ENCODE assay signal across 18 cellular contexts in the genomic region with DNA sequence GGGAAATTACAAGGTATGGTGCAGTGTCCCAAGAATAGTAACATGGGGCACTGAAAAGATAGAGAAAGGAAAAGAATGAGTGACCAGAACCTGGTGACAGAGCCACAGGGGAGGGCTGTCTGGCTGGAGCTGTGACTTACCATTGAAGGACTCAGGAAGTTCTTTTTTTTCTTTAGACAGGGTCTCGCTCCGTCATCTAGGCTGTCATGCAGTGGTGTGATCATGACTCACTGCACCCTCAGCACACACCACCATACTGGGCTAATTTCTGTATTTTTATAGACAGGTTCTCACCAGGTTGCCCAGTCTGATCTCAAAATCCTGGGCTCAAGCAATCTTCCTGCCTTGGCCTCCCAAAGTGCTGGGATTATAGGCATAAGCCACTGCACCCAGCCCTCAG. TPM values are rescaled to one million over a fixed set of nuclear protein-coding genes. Genes with fewer than 3 reads are reported as not detected.
DNase-seq lines count a peak whose midpoint lies in the region; ATAC-seq, FAIRE-seq and TF ChIP-seq lines count a peak whose summit lies in the region.
"Had no signal": no experiment of that assay in that cellular context is flagged by ENCODE, and none has a peak within 500 bp of the region (broad histone marks: within the 10 kb centered on the region; RNA-seq: fewer than 3 reads in every experiment).

No MANE protein-coding gene starts in this region.

- H3K27ac Mint-ChIP-seq in natural killer cell treated with Interleukin-12 subunit alpha and Interleukin-12 subunit beta and Interleukin-15 and Interleukin-18, amount 100 ng/mL, for 72 hours = peak overlapping the region in 1 of 2 donors; percentile 0
- H3K27ac Mint-ChIP-seq: activated naive CD4-positive, alpha-beta T cell treated with anti-CD3 and anti-CD28 coated beads, Interleukin-2, amount 50 U/mL, for 72 hours; nephron had no signal

- peak; percentile 90 to 96 for ATAC-seq in natural killer cell treated with Interleukin-12 subunit alpha and Interleukin-12 subunit beta and Interleukin-15 and Interleukin-18, amount 100 ng/mL, for 72 hours
- ATAC-seq in Right ventricle myocardium superior (ENCODE audit: poor library complexity) = no peak
- no peak for ATAC-seq in HG02981 (IDR thresholded peaks at IDR 0.05; ENCODE audit: unreplicated experiment)

- H3K9me3 Mint-ChIP-seq in natural killer cell treated with Interleukin-12 subunit alpha and Interleukin-12 subunit beta and Interleukin-15 and Interleukin-18, amount 100 ng/mL, for 72 hours = no peaks in the 10 kb centered on the region
- H3K9me3 Mint-ChIP-seq: activated naive CD4-positive, alpha-beta T cell treated with anti-CD3 and anti-CD28 coated beads, Interleukin-2, amount 50 U/mL, for 72 hours had no signal

- H3K4me1 Mint-ChIP-seq in natural killer cell treated with Interleukin-12 subunit alpha and Interleukin-12 subunit beta and Interleukin-15 and Interleukin-18, amount 100 ng/mL, for 72 hours (ENCODE audit: low read depth in 2 of 2) = peaks cover 8 to 10% of the 10 kb centered on the region in 2 donors
- H3K4me1 Mint-ChIP-seq: nephron had no signal

- DNase-seq in HT1080 (ENCODE audit: low read depth) = peak; percentile 95
- peak; percentile 62 for DNase-seq in RKO (ENCODE audit: low spot score)
- DNase-seq in epithelial cell of esophagus (ENCODE audit: low read depth) = peak; percentile 82
- no peak for DNase-seq in natural killer cell treated with Interleukin-12 subunit alpha and Interleukin-12 subunit beta and Interleukin-15 and Interleukin-18, amount 100 ng/mL, for 72 hours (ENCODE audit: low spot score)
- no peak for DNase-seq in central memory CD4-positive, alpha-beta T cell
- DNase-seq in Right ventricle myocardium superior = no peak
- DNase-seq in H54 (ENCODE audit: insufficient read length, low spot score) = no peak
- DNase-seq: activated CD4-positive, CD25-positive, alpha-beta regulatory T cell; hypothalamus; left ventricle myocardium inferior; NCI-H82; stimulated activated CD4-positive, alpha-beta T cell treated with anti-CD3 and anti-CD28 coated beads, Interleukin-1b, Interleukin-23, amount 100 ng/mL, for 48 hours; thyroid gland had no signal

- H3K36me3 Mint-ChIP-seq in natural killer cell treated with Interleukin-12 subunit alpha and Interleukin-12 subunit beta and Interleukin-15 and Interleukin-18, amount 100 ng/mL, for 72 hours = no peaks in the 10 kb centered on the region
- H3K36me3 Mint-ChIP-seq: activated naive CD4-positive, alpha-beta T cell treated with anti-CD3 and anti-CD28 coated beads, Interleukin-2, amount 50 U/mL, for 72 hours had no signal

- no peak overlapping the region for H3K4me3 ChIP-seq in epithelial cell of esophagus (ENCODE audit: low read length)
- H3K4me3 ChIP-seq: left ventricle myocardium inferior, thyroid gland had no signal

- no peak overlapping the region for H3K4me3 Mint-ChIP-seq in natural killer cell treated with Interleukin-12 subunit alpha and Interleukin-12 subunit beta and Interleukin-15 and Interleukin-18, amount 100 ng/mL, for 72 hours
- H3K4me3 Mint-ChIP-seq: nephron had no signal

- peaks cover 7 to 23% of the 10 kb centered on the region in 2 donors for H3K27me3 Mint-ChIP-seq in natural killer cell treated with Interleukin-12 subunit alpha and Interleukin-12 subunit beta and Interleukin-15 and Interleukin-18, amount 100 ng/mL, for 72 hours

- FAIRE-seq in H54 (lab: Jason Lieb, UNC) = no peak

- no peak for TF ChIP-seq CTCF in epithelial cell of esophagus (IDR thresholded peaks at IDR 0.05; ENCODE audit: insufficient read depth, low read depth, low read length, missing control alignments)

- TF ChIP-seq POLR2A in H54 (IDR thresholded peaks at IDR 0.05; ENCODE audit: low read depth, low read length) = no peak

- intact Hi-C loops in Right ventricle myocardium superior (cut with DNase I) = no loop called here

RNA-seq across cellular contexts. Expression of gene CPB2, which starts 8.8 kb away (rescaled TPM):
- 0.21 TPM in 1 of 2 replicates, not detected in the other for total RNA-seq in HT1080 (2014; rRNA removed; shearing (Covaris generic))
- polyA plus RNA-seq in HT1080 (2015; cell fraction: cytosol; rRNA removed) = 0.06 and 0.28 TPM in 2 replicates
- not detected in 2 replicates for polyA plus RNA-seq in HT1080 (2015; cell fraction: nucleus; rRNA removed)
- total RNA-seq in natural killer cell treated with Interleukin-12 subunit alpha and Interleukin-12 subunit beta and Interleukin-15 and Interleukin-18, amount 100 ng/mL, for 72 hours = not detected
- not detected for total RNA-seq in Right ventricle myocardium superior
- total RNA-seq: activated naive CD4-positive, alpha-beta T cell treated with anti-CD3 and anti-CD28 coated beads, Interleukin-2, amount 50 U/mL, for 72 hours; epithelial cell of proximal tubule; left ventricle myocardium inferior had no signal
- polyA plus RNA-seq: BJ had no signal

Comparison
In these comparisons a context has a peak if more than half of its experiments do, and no peak if none do; other contexts are left out.
1. DNase-seq: peak in HT1080 (single experiment), RKO (single experiment) and epithelial cell of esophagus (single experiment); none in natural killer cell treated with Interleukin-12 subunit alpha and Interleukin-12 subunit beta and Interleukin-15 and Interleukin-18, amount 100 ng/mL, for 72 hours (single experiment), central memory CD4-positive, alpha-beta T cell (single experiment), Right ventricle myocardium superior (single experiment) and H54 (single experiment).
2. ATAC-seq: peak in natural killer cell treated with Interleukin-12 subunit alpha and Interleukin-12 subunit beta and Interleukin-15 and Interleukin-18, amount 100 ng/mL, for 72 hours (2 of 2); none in Right ventricle myocardium superior (single experiment) and HG02981 (single experiment).